In genomic region chr17:50707296-50708049, GRCh38 we compare ENCODE assay signal across 8 cellular contexts. TPM values are rescaled to one million over a fixed set of nuclear protein-coding genes. Genes with fewer than 3 reads are reported as not detected.
DNase-seq lines count a peak whose midpoint lies in the region; ATAC-seq and TF ChIP-seq lines count a peak whose summit lies in the region.

ANKRD40 (minus strand) TSS chr17:50707914; CDS start chr17:50707654, 260 bp downstream.

- peaks cover 0 to 12% of the 10 kb centered on the region in 2 donors for H3K36me3 ChIP-seq in left lung

- peak; percentile 54 to 96 (median 82) for DNase-seq in C1 segment of cervical spinal cord (lab: John Stamatoyannopoulos, UW)
- DNase-seq in NCI-H69 (lab: John Stamatoyannopoulos, UW): peak; percentile 94
- DNase-seq in activated CD4-positive, alpha-beta T cell treated with anti-CD3 and anti-CD28 coated beads, Interleukin-2, amount 50 U/mL, for 1 hour: peak; percentile 90
- peak; percentile 96 for DNase-seq in dedifferentiated amniotic fluid mesenchymal stem cell (ENCODE audit: extremely low spot score)
- peak; percentile 86 to 94 for DNase-seq in left lung
- peak; percentile 83 for DNase-seq in stimulated activated CD4-positive, alpha-beta T cell treated with anti-CD3 and anti-CD28 coated beads, Interleukin-2, amount 100 ng/mL, for 4 hours (ENCODE audit: low read depth)

- H3K4me3 ChIP-seq in left lung: peak within 1 kb of the TSS; percentile 78 to 80

- H3K4me1 ChIP-seq in left lung: peaks cover 11 to 66% of the 10 kb centered on the region in 2 donors

- no peak for TF ChIP-seq CTCF in left lung (IDR thresholded peaks at IDR 0.05)

- H3K9me3 ChIP-seq in left lung: no peaks in the 10 kb centered on the region

- H3K27me3 ChIP-seq in left lung: no peaks in the 10 kb centered on the region

- intact Hi-C loops in left lung (cut with DNase I): no loop called here

- H3K27ac ChIP-seq in left lung: peak within 1 kb of the TSS; percentile 96 to 98

- ATAC-seq in GM19372 (IDR thresholded peaks at IDR 0.05; ENCODE audit: low read depth, unreplicated experiment): peak; percentile 71
- ATAC-seq in HG03521 (IDR thresholded peaks at IDR 0.05; ENCODE audit: unreplicated experiment): peak; percentile 80
- ATAC-seq in left lung: peak; percentile 89

RNA-seq across cellular contexts. Expression of gene ANKRD40, which starts in this region (rescaled TPM):
- total RNA-seq in left lung: 10 to 100 TPM; 42.2 to 47.1 TPM

Comparison
In these comparisons a context has a peak if more than half of its experiments do, and no peak if none do; other contexts are left out.
1. Peak in every context shown above with its lines: DNase-seq, ATAC-seq, H3K4me3 ChIP-seq and H3K27ac ChIP-seq.